25 cellular contexts compared by ENCODE assay signal in genomic region chr17:65219707-65220106, GRCh38.
"Had no signal": no experiment of that assay in that cellular context is flagged by ENCODE, and none has a peak within 500 bp of the region (broad histone marks: within the 10 kb centered on the region; RNA-seq: fewer than 3 reads in every experiment).

No MANE protein-coding gene starts in this region.

- H3K36me3 ChIP-seq: left ventricle myocardium inferior, ovary, right atrium auricular region, suprapubic skin, thoracic aorta, tibial artery, upper lobe of right lung, uterus had no signal

- DNase-seq: hippocampal formation; immature natural killer cell; left ventricle myocardium inferior; midbrain; mucosa of descending colon; naive thymus-derived CD4-positive, alpha-beta T cell; ovary; stimulated activated CD4-positive, alpha-beta T cell treated with anti-CD3 and anti-CD28 coated beads, Interleukin-12 subunit alpha, Interleukin-12 subunit beta, amount 100 ng/mL, for 4 hours; stimulated activated CD4-positive, alpha-beta T cell treated with anti-CD3 and anti-CD28 coated beads, Interleukin-15, amount 100 ng/mL, for 24 hours; stimulated activated CD4-positive, alpha-beta T cell treated with anti-CD3 and anti-CD28 coated beads, Interleukin-2, amount 100 ng/mL, for 24 hours; stimulated activated CD4-positive, alpha-beta T cell treated with anti-CD3 and anti-CD28 coated beads, Interleukin-4, amount 100 ng/mL, for 1 hour; stimulated activated naive CD4-positive, alpha-beta T cell; tibial artery; upper lobe of right lung; uterus had no signal

- FAIRE-seq: islet of Langerhans had no signal

- H3K36me3 Mint-ChIP-seq: memory B cell; naive thymus-derived CD4-positive, alpha-beta T cell; natural killer cell treated with Interleukin-12 subunit alpha and Interleukin-12 subunit beta and Interleukin-15 and Interleukin-18, amount 100 ng/mL, for 72 hours had no signal

- H3K27ac Mint-ChIP-seq: immature natural killer cell; memory B cell; naive thymus-derived CD4-positive, alpha-beta T cell; natural killer cell treated with Interleukin-12 subunit alpha and Interleukin-12 subunit beta and Interleukin-15 and Interleukin-18, amount 100 ng/mL, for 72 hours; progenitor cell of endocrine pancreas; stimulated activated naive CD8-positive, alpha-beta T cell treated with anti-CD3 and anti-CD28 coated beads, Interleukin-15, Interleukin-2, amounts not matched to agents 100 ng/mL and 50 ng/mL, for 24 hours had no signal

- ATAC-seq: mucosa of descending colon; naive thymus-derived CD4-positive, alpha-beta T cell; natural killer cell treated with Interleukin-12 subunit alpha and Interleukin-12 subunit beta and Interleukin-15 and Interleukin-18, amount 100 ng/mL, for 72 hours; sciatic nerve; upper lobe of right lung had no signal

- H3K9me3 Mint-ChIP-seq: immature natural killer cell; memory B cell; natural killer cell treated with Interleukin-12 subunit alpha and Interleukin-12 subunit beta and Interleukin-15 and Interleukin-18, amount 100 ng/mL, for 72 hours; stimulated activated naive CD8-positive, alpha-beta T cell treated with anti-CD3 and anti-CD28 coated beads, Interleukin-15, Interleukin-2, amounts not matched to agents 100 ng/mL and 50 ng/mL, for 24 hours had no signal

- H3K4me3 ChIP-seq: left ventricle myocardium inferior, mucosa of descending colon, ovary, right atrium auricular region, skin epidermis, suprapubic skin, thoracic aorta, tibial artery, upper lobe of right lung, uterus had no signal

- H3K4me1 ChIP-seq: left ventricle myocardium inferior, right atrium auricular region, suprapubic skin, tibial artery, upper lobe of right lung, uterus had no signal

- H3K27ac ChIP-seq: left ventricle myocardium inferior, ovary, right atrium auricular region, skin epidermis, suprapubic skin, thoracic aorta, tibial artery, upper lobe of right lung, uterus had no signal

- H3K9me3 ChIP-seq: left ventricle myocardium inferior, mucosa of descending colon, ovary, right atrium auricular region, suprapubic skin, thoracic aorta, tibial artery, upper lobe of right lung, uterus had no signal

- H3K4me3 Mint-ChIP-seq: immature natural killer cell; memory B cell; naive thymus-derived CD4-positive, alpha-beta T cell; natural killer cell treated with Interleukin-12 subunit alpha and Interleukin-12 subunit beta and Interleukin-15 and Interleukin-18, amount 100 ng/mL, for 72 hours; stimulated activated naive CD8-positive, alpha-beta T cell treated with anti-CD3 and anti-CD28 coated beads, Interleukin-15, Interleukin-2, amounts not matched to agents 100 ng/mL and 50 ng/mL, for 24 hours had no signal

- H3K4me1 Mint-ChIP-seq: immature natural killer cell, memory B cell had no signal

- H3K27me3 ChIP-seq: ovary, right atrium auricular region, upper lobe of right lung, uterus had no signal
